In the genomic region with DNA sequence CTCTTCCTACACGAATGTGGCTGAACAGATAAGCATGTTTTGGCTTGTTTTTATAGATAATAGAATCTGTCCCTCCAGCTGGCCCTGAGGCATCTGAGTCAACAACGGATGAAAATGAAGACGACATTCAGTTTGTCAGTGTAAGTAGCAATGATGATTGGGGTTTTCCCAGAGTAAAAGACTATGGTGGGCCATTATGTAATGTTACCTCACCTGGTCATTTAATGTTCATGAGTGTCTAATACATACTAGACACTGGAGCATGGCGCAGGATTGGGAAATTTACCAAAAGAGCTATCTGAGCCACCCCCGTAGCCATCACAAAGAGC, we compare ENCODE assay signal across 7 cellular contexts. TPM values are rescaled to one million over a fixed set of nuclear protein-coding genes. Genes with fewer than 3 reads are reported as not detected.
DNase-seq lines count a peak whose midpoint lies in the region; ATAC-seq and TF ChIP-seq lines count a peak whose summit lies in the region.
"Not testable (repeated sequence)": the region's sequence is repeated elsewhere in the genome, so short reads cannot be mapped to it uniquely, and the experiment has no call there.

No MANE protein-coding gene starts in this region.

- intact Hi-C loops in activated CD4-positive, alpha-beta T cell treated with anti-CD3 and anti-CD28 coated beads for 36 hours (cut with DNase I, micrococcal nuclease), result loop anchor here (2.0 to 5.0 kb wide), 2 partner anchors 175 to 270 kb away; a partner anchor contains a TSS
- intact Hi-C loops in left lung (cut with DNase I), result not testable (repeated sequence)

- POLR2A ChIA-PET in activated CD4-positive, alpha-beta T cell treated with anti-CD3 and anti-CD28 coated beads for 36 hours (lab: Charles Lee), result not testable (repeated sequence)

- not testable (repeated sequence) for H3K9me3 Mint-ChIP-seq in activated CD4-positive, alpha-beta T cell treated with anti-CD3 and anti-CD28 coated beads for 36 hours (ENCODE audit: low read depth)

- ATAC-seq in GM18858 (IDR thresholded peaks at IDR 0.05; ENCODE audit: unreplicated experiment) (peak; percentile 14), GM19438 (IDR thresholded peaks at IDR 0.05; ENCODE audit: low read depth, unreplicated experiment) (peak; percentile 17), GM21737 (IDR thresholded peaks at IDR 0.05; ENCODE audit: unreplicated experiment) (peak; percentile 22), HG02970 (IDR thresholded peaks at IDR 0.05; ENCODE audit: low FRiP score, unreplicated experiment) (peak; percentile 21), HG03378 (IDR thresholded peaks at IDR 0.05; ENCODE audit: unreplicated experiment) (peak; percentile 30), left lung (peak; percentile 3)
- ATAC-seq in activated CD4-positive, alpha-beta T cell treated with anti-CD3 and anti-CD28 coated beads for 36 hours, result peak; percentile 41

- TF ChIP-seq CTCF in left lung (IDR thresholded peaks at IDR 0.05), result not testable (repeated sequence)

- peaks cover 28% of the 10 kb centered on the region for H3K36me3 Mint-ChIP-seq in activated CD4-positive, alpha-beta T cell treated with anti-CD3 and anti-CD28 coated beads for 36 hours (ENCODE audit: low read depth)

- H3K36me3 ChIP-seq in left lung, result peaks cover 0 to 24% of the 10 kb centered on the region in 2 donors

- DNase-seq in activated CD4-positive, alpha-beta T cell treated with anti-CD3 and anti-CD28 coated beads for 36 hours; left lung: not testable (repeated sequence)

- not testable (repeated sequence) for H3K9me3 ChIP-seq in left lung

- H3K4me1 ChIP-seq in left lung, result peaks cover 0 to 15% of the 10 kb centered on the region in 2 donors

- H3K27me3 Mint-ChIP-seq in activated CD4-positive, alpha-beta T cell treated with anti-CD3 and anti-CD28 coated beads for 36 hours, result peaks cover 13% of the 10 kb centered on the region

- H3K4me3 Mint-ChIP-seq in activated CD4-positive, alpha-beta T cell treated with anti-CD3 and anti-CD28 coated beads for 36 hours, result not testable (repeated sequence)

- not testable (repeated sequence) for H3K27ac Mint-ChIP-seq in activated CD4-positive, alpha-beta T cell treated with anti-CD3 and anti-CD28 coated beads for 36 hours

- CTCF ChIA-PET in activated CD4-positive, alpha-beta T cell treated with anti-CD3 and anti-CD28 coated beads for 36 hours (lab: Charles Lee), result not testable (repeated sequence)

- not testable (repeated sequence) for H3K4me3 ChIP-seq in left lung

- H3K27ac ChIP-seq in left lung, result not testable (repeated sequence)

- H3K4me1 Mint-ChIP-seq in activated CD4-positive, alpha-beta T cell treated with anti-CD3 and anti-CD28 coated beads for 36 hours, result peaks cover 28% of the 10 kb centered on the region

- not testable (repeated sequence) for H3K27me3 ChIP-seq in left lung

RNA-seq across cellular contexts. Expression of a gene that starts 0.7 kb away (rescaled TPM):
- total RNA-seq in activated CD4-positive, alpha-beta T cell treated with anti-CD3 and anti-CD28 coated beads for 36 hours, result 10 to 100 TPM; 15.0 to 17.9 TPM
- total RNA-seq in left lung, result 10 to 100 TPM; 11.0 to 13.0 TPM

RNA-seq across cellular contexts. Expression of a gene that starts 42.8 kb away (rescaled TPM):
- 10 to 100 TPM; 46.8 to 60.3 TPM for total RNA-seq in activated CD4-positive, alpha-beta T cell treated with anti-CD3 and anti-CD28 coated beads for 36 hours
- total RNA-seq in left lung, result 10 to 100 TPM; 51.7 to 53.4 TPM
